ENCODE assay signal across 19 cellular contexts in the genomic region with DNA sequence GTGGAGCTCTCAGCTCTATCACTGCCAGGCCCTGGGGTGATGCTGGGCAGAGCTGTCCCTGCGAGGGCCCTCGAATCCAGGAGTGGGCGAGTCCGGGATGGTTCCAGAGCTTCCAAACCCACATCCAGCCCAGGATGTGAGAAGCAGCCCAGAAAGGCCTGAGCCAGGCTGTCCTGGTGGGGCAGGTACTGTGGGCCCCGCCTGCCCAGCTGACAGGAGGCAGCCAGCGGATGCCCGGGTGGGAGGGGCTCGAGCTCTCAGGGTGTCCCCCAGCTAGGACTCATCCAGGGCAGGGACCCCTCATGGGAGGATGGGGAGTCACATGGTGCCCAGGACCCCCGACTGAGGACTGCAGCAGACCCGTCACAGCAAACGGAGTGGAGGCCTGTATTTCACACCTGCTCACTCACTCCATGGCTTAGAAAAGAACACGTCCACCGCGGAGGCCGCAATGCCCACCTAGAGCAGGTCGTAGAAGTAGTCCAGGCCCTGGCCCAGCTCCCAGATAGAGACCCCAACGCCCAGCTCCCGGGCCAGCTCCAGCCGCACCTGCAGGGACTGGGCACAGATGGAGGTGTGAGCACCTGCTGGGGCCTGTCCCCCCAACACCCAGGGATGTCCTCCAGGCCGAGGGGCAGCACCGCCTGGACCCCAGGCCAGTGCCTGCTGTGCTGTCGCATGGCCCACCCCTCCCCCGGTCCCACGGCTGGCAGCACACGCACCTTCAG. TPM values are rescaled to one million over a fixed set of nuclear protein-coding genes. Genes with fewer than 3 reads are reported as not detected.
DNase-seq lines count a peak whose midpoint lies in the region; ATAC-seq and TF ChIP-seq lines count a peak whose summit lies in the region.
"Had no signal": no experiment of that assay in that cellular context is flagged by ENCODE, and none has a peak within 500 bp of the region (broad histone marks: within the 10 kb centered on the region; RNA-seq: fewer than 3 reads in every experiment).

No MANE protein-coding gene starts in this region.

- no peaks in the 10 kb centered on the region for H3K27me3 Mint-ChIP-seq in effector memory CD8-positive, alpha-beta T cell
- no peaks in the 10 kb centered on the region for H3K27me3 Mint-ChIP-seq in mesothelial cell of epicardium (ENCODE audit: low read depth)
- H3K27me3 Mint-ChIP-seq: B cell had no signal

- H3K4me1 ChIP-seq in trophoblast cell (ENCODE audit: control insufficient read depth in 1 of 2, insufficient read depth in 2 of 2, low read length in 2 of 2) (no peaks in the 10 kb centered on the region), Karpas-422 (ENCODE audit: low read length) (no peaks in the 10 kb centered on the region)

- no peak overlapping the region for H2BK12ac ChIP-seq in trophoblast cell (ENCODE audit: low read length)

- ATAC-seq in effector memory CD8-positive, alpha-beta T cell (replicated peaks) = no peak

- H3K9me2 ChIP-seq in Karpas-422 (replicated peaks; ENCODE audit: insufficient read depth, low read length) = no peaks in the 10 kb centered on the region

- no peak overlapping the region for H3K4ac ChIP-seq in trophoblast cell (ENCODE audit: low read depth, low read length)

- H3K36me3 ChIP-seq in trophoblast cell (ENCODE audit: control insufficient read depth in 1 of 2, insufficient read depth in 2 of 2, low read length in 2 of 2) = peaks cover 4 to 12% of the 10 kb centered on the region in 2 experiments
- H3K36me3 ChIP-seq in Karpas-422 (ENCODE audit: insufficient read depth, low read length) = no peaks in the 10 kb centered on the region

- no peak for TF ChIP-seq RAD21 in Ishikawa (IDR thresholded peaks at IDR 0.05; ENCODE audit: low read depth)

- H3K79me1 ChIP-seq in trophoblast cell (ENCODE audit: low read length) = no peaks in the 10 kb centered on the region

- no peak overlapping the region for H3K4me3 ChIP-seq in trophoblast cell (ENCODE audit: low read depth, low read length)
- no peak overlapping the region for H3K4me3 ChIP-seq in Karpas-422 (ENCODE audit: low read length)
- H3K4me3 ChIP-seq: A549, SK-N-MC had no signal

- peak overlapping the region; percentile 28 to 59 for H3K27ac Mint-ChIP-seq in effector memory CD8-positive, alpha-beta T cell
- H3K27ac Mint-ChIP-seq in mesothelial cell of epicardium = no peak overlapping the region
- H3K27ac Mint-ChIP-seq: B cell had no signal

- no peaks in the 10 kb centered on the region for H3K36me3 Mint-ChIP-seq in effector memory CD8-positive, alpha-beta T cell (ENCODE audit: insufficient read depth)
- H3K36me3 Mint-ChIP-seq in mesothelial cell of epicardium = peaks cover 10% of the 10 kb centered on the region

- H4K20me1 ChIP-seq in Karpas-422 (ENCODE audit: insufficient read depth, low read depth, low read length) = no peaks in the 10 kb centered on the region

- H3K18ac ChIP-seq in trophoblast cell (ENCODE audit: low read length) = no peak overlapping the region

- H2BK120ac ChIP-seq in trophoblast cell (ENCODE audit: insufficient read depth, low read length, poor library complexity) = no peak overlapping the region

- no peak overlapping the region for H4K91ac ChIP-seq in trophoblast cell (ENCODE audit: low read depth, low read length)

- H2BK5ac ChIP-seq in trophoblast cell (ENCODE audit: low read depth, low read length, poor library complexity) = no peak overlapping the region

- TF ChIP-seq EP300 in Ishikawa (IDR thresholded peaks at IDR 0.05; ENCODE audit: borderline replicate concordance) = no peak

- no peak overlapping the region for H3K14ac ChIP-seq in trophoblast cell (ENCODE audit: low read length)

- TF ChIP-seq CTCF in mesothelial cell of epicardium (IDR thresholded peaks at IDR 0.05; ENCODE audit: unreplicated experiment) = no peak

- H3K9ac ChIP-seq in trophoblast cell (ENCODE audit: low read length) (no peak overlapping the region), Karpas-422 (ENCODE audit: low read length) (no peak overlapping the region)
- H3K9ac ChIP-seq: KMS-11 had no signal

- peak overlapping the region; percentile 39 for H4K12ac ChIP-seq in trophoblast cell (ENCODE audit: low read depth, low read length)

- no CpG with 5 or more reads among the region's 25 CpGs for WGBS in trophoblast cell (ENCODE audit: extremely low coverage, insufficient coverage, insufficient read length)

- no peak overlapping the region for H3K27ac ChIP-seq in trophoblast cell (ENCODE audit: low read depth, low read length)
- no peak overlapping the region for H3K27ac ChIP-seq in Karpas-422 (ENCODE audit: low read length)
- H3K27ac ChIP-seq: A549, KMS-11, SK-N-MC had no signal

- H2AFZ ChIP-seq in trophoblast cell (ENCODE audit: insufficient read depth, low read length, poor library complexity) (no peak overlapping the region), Karpas-422 (ENCODE audit: low read length) (no peak overlapping the region)

- no peak overlapping the region for H3K4me2 ChIP-seq in trophoblast cell (ENCODE audit: low read length)
- H3K4me2 ChIP-seq in Karpas-422 (ENCODE audit: low read depth, low read length, poor library complexity, severe bottlenecking) = no peak overlapping the region
- H3K4me2 ChIP-seq: A549, KMS-11 had no signal

- no peak overlapping the region for H3K4me3 Mint-ChIP-seq in effector memory CD8-positive, alpha-beta T cell
- H3K4me3 Mint-ChIP-seq in mesothelial cell of epicardium = no peak overlapping the region
- H3K4me3 Mint-ChIP-seq: B cell, CD14-positive monocyte, H9 had no signal

- H3K9me3 ChIP-seq in trophoblast cell (ENCODE audit: insufficient read depth, low read depth, low read length) (no peaks in the 10 kb centered on the region), Karpas-422 (ENCODE audit: low read length) (no peaks in the 10 kb centered on the region)
- H3K9me3 ChIP-seq: A549 had no signal

- H2AK5ac ChIP-seq in trophoblast cell (ENCODE audit: low read length) = no peak overlapping the region

- peaks cover 0 to 2% of the 10 kb centered on the region in 2 donors for H3K4me1 Mint-ChIP-seq in effector memory CD8-positive, alpha-beta T cell (ENCODE audit: low read depth in 2 of 2)
- H3K4me1 Mint-ChIP-seq in mesothelial cell of epicardium = no peaks in the 10 kb centered on the region
- H3K4me1 Mint-ChIP-seq: B cell, CD14-positive monocyte had no signal

- H3K27me3 ChIP-seq in trophoblast cell (ENCODE audit: insufficient read depth, low read length) (no peaks in the 10 kb centered on the region), Karpas-422 (ENCODE audit: low read length) (no peaks in the 10 kb centered on the region)

- H4K8ac ChIP-seq in trophoblast cell (ENCODE audit: low read depth, low read length) = no peak overlapping the region

- no peaks in the 10 kb centered on the region for H3K9me3 Mint-ChIP-seq in effector memory CD8-positive, alpha-beta T cell
- H3K9me3 Mint-ChIP-seq in mesothelial cell of epicardium = no peaks in the 10 kb centered on the region
- H3K9me3 Mint-ChIP-seq: CD14-positive monocyte, H9 had no signal

- no peak for DNase-seq in effector memory CD8-positive, alpha-beta T cell
- DNase-seq in trophoblast cell (no peak), NCI-H2227 (lab: John Stamatoyannopoulos, UW; ENCODE audit: unreplicated experiment) (no peak), Karpas-422 (no peak), mesothelial cell of epicardium (ENCODE audit: low spot score in 2 of 2, unreplicated experiment in 2 of 2) (no peak)
- DNase-seq: H9, NCI-H1105 treated with DMSO at 0.1 percent for 48 hours, NCI-H1694, NCI-H2081, NCI-H2171, NCI-H524 treated with DMSO at 0.1 percent for 48 hours, NCI-H82, SHP77 had no signal

- H3K23ac ChIP-seq in trophoblast cell (ENCODE audit: low read length) = no peak overlapping the region

- H3K79me2 ChIP-seq in trophoblast cell (ENCODE audit: control insufficient read depth, insufficient read depth, low read length, poor library complexity) = no peaks in the 10 kb centered on the region
- no peaks in the 10 kb centered on the region for H3K79me2 ChIP-seq in Karpas-422 (ENCODE audit: low read length)

TF ChIP-seq in Ishikawa, 13 proteins besides CTCF, POLR2A, EP300 and RAD21:
- 0 out of 2 replicates have a peak, but pooled peaks have one; percentile 30 for TF ChIP-seq TCF12 (IDR thresholded peaks at IDR 0.05; ENCODE audit: low read depth)
- TF ChIP-seq, protein P1, sequence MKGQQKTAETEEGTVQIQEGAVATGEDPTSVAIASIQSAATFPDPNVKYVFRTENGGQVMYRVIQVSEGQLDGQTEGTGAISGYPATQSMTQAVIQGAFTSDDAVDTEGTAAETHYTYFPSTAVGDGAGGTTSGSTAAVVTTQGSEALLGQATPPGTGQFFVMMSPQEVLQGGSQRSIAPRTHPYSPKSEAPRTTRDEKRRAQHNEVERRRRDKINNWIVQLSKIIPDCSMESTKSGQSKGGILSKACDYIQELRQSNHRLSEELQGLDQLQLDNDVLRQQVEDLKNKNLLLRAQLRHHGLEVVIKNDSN (IDR thresholded peaks at IDR 0.05) = no peak
- no peak for TF ChIP-seq FOXM1 (IDR thresholded peaks at IDR 0.05; ENCODE audit: borderline replicate concordance, low read depth)
- TF ChIP-seq CEBPB (IDR thresholded peaks at IDR 0.05) = no peak
- TF ChIP-seq NFIC (IDR thresholded peaks at IDR 0.05) = no peak
- no peak for TF ChIP-seq ZBTB7A (IDR thresholded peaks at IDR 0.05; ENCODE audit: low read depth)
- TF ChIP-seq EGR1 (IDR thresholded peaks at IDR 0.05) = no peak

RNA-seq across cellular contexts. Expression of a gene that starts 26.9 kb away (rescaled TPM):
- 18.2 and 20.5 TPM in 2 replicates for polyA plus RNA-seq in trophoblast cell (2013)
- total RNA-seq in Karpas-422 (2014; rRNA removed; shearing (Covaris generic); ENCODE audit: low replicate concordance) = 4.0 TPM in 1 of 2 replicates, not detected in the other
- 94.1 to 98.8 TPM (median 96.6 TPM) in 3 replicates for total RNA-seq in mesothelial cell of epicardium

RNA-seq across cellular contexts. Expression of a gene that starts 27.2 kb away (rescaled TPM):
- polyA plus RNA-seq in trophoblast cell (2013) = 179 and 185 TPM in 2 replicates
- total RNA-seq in Karpas-422 (2014; rRNA removed; shearing (Covaris generic); ENCODE audit: low replicate concordance) = 113 and 203 TPM in 2 replicates
- 78.7 to 80.2 TPM (median 79.8 TPM) in 3 replicates for total RNA-seq in mesothelial cell of epicardium

RNA-seq across cellular contexts. Expression of a gene that starts 36.8 kb away (rescaled TPM):
- polyA plus RNA-seq in trophoblast cell (2013) = 171 and 180 TPM in 2 replicates
- 8.4 and 10.5 TPM in 2 replicates for total RNA-seq in Karpas-422 (2014; rRNA removed; shearing (Covaris generic); ENCODE audit: low replicate concordance)
- 125 to 142 TPM (median 140 TPM) in 3 replicates for total RNA-seq in mesothelial cell of epicardium

RNA-seq across cellular contexts. Expression of a gene that starts 41.0 kb away (rescaled TPM):
- 52.9 and 53.1 TPM in 2 replicates for polyA plus RNA-seq in trophoblast cell (2013)
- total RNA-seq in Karpas-422 (2014; rRNA removed; shearing (Covaris generic); ENCODE audit: low replicate concordance) = 32.8 and 43.7 TPM in 2 replicates
- 88.3 to 95.9 TPM (median 95.4 TPM) in 3 replicates for total RNA-seq in mesothelial cell of epicardium

RNA-seq across cellular contexts. Expression of a gene that starts 41.8 kb away (rescaled TPM):
- polyA plus RNA-seq in trophoblast cell (2013) = 2.6 and 3.1 TPM in 2 replicates
- total RNA-seq in Karpas-422 (2014; rRNA removed; shearing (Covaris generic); ENCODE audit: low replicate concordance) = 0.48 and 1.5 TPM in 2 replicates
- 9.9 to 10.6 TPM (median 10.0 TPM) in 3 replicates for total RNA-seq in mesothelial cell of epicardium

Comparison
In these comparisons a context has a peak if more than half of its experiments do, and no peak if none do; other contexts are left out.
1. RNA of a gene that starts 26.9 kb away (total RNA-seq): 94.1 to 98.8 TPM in mesothelial cell of epicardium; 4.0 TPM in Karpas-422; every median in the first group is over 10 times any median in the second.
2. RNA of a gene that starts 36.8 kb away (total RNA-seq): 125 to 142 TPM in mesothelial cell of epicardium; 8.4 to 10.5 TPM in Karpas-422; every median in the first group is over 10 times any median in the second.